In genomic region chr10:103966671-103967432, GRCh38 we compare ENCODE assay signal across 1 cellular context.
TF ChIP-seq lines count a peak whose summit lies in the region.

TSS of gene SLK (plus strand) at chr10:103967140. CDS start at chr10:103967746, 606 bp downstream.

TF ChIP-seq in HepG2, 621 proteins besides CTCF, POLR2A, EP300 and RAD21 (continues in another document):
- TF ChIP-seq ZNF407 (CRISPR knock-in tag; IDR thresholded peaks at IDR 0.05; ENCODE audit: not compliant biosample characterization) (no peak), NFAT5 (CRISPR knock-in tag; IDR thresholded peaks at IDR 0.05) (no peak), SRSF4 (IDR thresholded peaks at IDR 0.05; ENCODE audit: low read depth, low read length, poor library complexity, severe bottlenecking) (no peak), FOXK2 (IDR thresholded peaks at IDR 0.05) (no peak), HES4 (CRISPR knock-in tag; IDR thresholded peaks at IDR 0.05; ENCODE audit: borderline replicate concordance) (0 out of 2 replicates have a peak, but pooled peaks have one; percentile 34), ZNF574 (CRISPR knock-in tag; IDR thresholded peaks at IDR 0.05) (peak; percentile 64), ZNF260 (CRISPR knock-in tag; IDR thresholded peaks at IDR 0.05; ENCODE audit: borderline replicate concordance, low read depth) (no peak), CEBPZ (IDR thresholded peaks at IDR 0.05; ENCODE audit: low read length) (no peak), ZNF891 (CRISPR knock-in tag; IDR thresholded peaks at IDR 0.05) (no peak), DMTF1 (CRISPR knock-in tag; IDR thresholded peaks at IDR 0.05) (no peak), PCBP1 (IDR thresholded peaks at IDR 0.05; ENCODE audit: borderline replicate concordance, low read depth, low read length) (no peak), NCOA5 (CRISPR knock-in tag; IDR thresholded peaks at IDR 0.05) (no peak), PHF21A (CRISPR knock-in tag; IDR thresholded peaks at IDR 0.05) (no peak), ZNF788 (CRISPR knock-in tag; IDR thresholded peaks at IDR 0.05; ENCODE audit: borderline replicate concordance) (peak; percentile 76; the same call in 1 of the 2 replicates), SIX1 (CRISPR knock-in tag; IDR thresholded peaks at IDR 0.05; ENCODE audit: borderline replicate concordance) (no peak), ZEB1 (IDR thresholded peaks at IDR 0.05; ENCODE audit: insufficient replicate concordance, low read depth) (no peak), CSRNP2 (CRISPR knock-in tag; conservative IDR thresholded peaks at IDR 0.05; ENCODE audit: low read depth) (no peak), ZNF557 (CRISPR knock-in tag; IDR thresholded peaks at IDR 0.05) (no peak), RBAK (CRISPR knock-in tag; IDR thresholded peaks at IDR 0.05) (no peak), ZNF362 (CRISPR knock-in tag; IDR thresholded peaks at IDR 0.05; ENCODE audit: borderline replicate concordance) (no peak), ARID3A (IDR thresholded peaks at IDR 0.05; ENCODE audit: low read depth, low read length) (no peak), RARA (CRISPR knock-in tag; IDR thresholded peaks at IDR 0.05) (no peak), SNAPC2 (CRISPR knock-in tag; IDR thresholded peaks at IDR 0.05) (no peak), RNF2 (conservative IDR thresholded peaks at IDR 0.05; ENCODE audit: low read depth) (no peak), ZSCAN9 (CRISPR knock-in tag; IDR thresholded peaks at IDR 0.05; ENCODE audit: borderline replicate concordance) (no peak)
